35 cellular contexts compared by ENCODE assay signal in genomic region chr19:50962245-50962644, GRCh38. TPM values are rescaled to one million over a fixed set of nuclear protein-coding genes. Genes with fewer than 3 reads are reported as not detected.
"Had no signal": no experiment of that assay in that cellular context is flagged by ENCODE, and none has a peak within 500 bp of the region (broad histone marks: within the 10 kb centered on the region; RNA-seq: fewer than 3 reads in every experiment).

No MANE protein-coding gene starts in this region.

- H3K27me3 ChIP-seq: neural progenitor cell, ovary, right atrium auricular region, right lobe of liver, thyroid gland, upper lobe of left lung, vagina had no signal

- H3K4me3 ChIP-seq: left ventricle myocardium inferior, lung, neural progenitor cell, ovary, right atrium auricular region, right lobe of liver, smooth muscle cell, thyroid gland, transverse colon, upper lobe of left lung, vagina had no signal

- H3K27ac ChIP-seq: left ventricle myocardium inferior, neural progenitor cell, neutrophil, ovary, right atrium auricular region, right lobe of liver, thyroid gland, transverse colon, upper lobe of left lung, vagina had no signal

- ATAC-seq: natural killer cell; right lobe of liver; stimulated activated memory B cell treated with anti-CD40 and anti-IgM and Interleukin-4, amounts not matched to agents 10 μg/mL and 1 μg/mL and 100 μg/mL, for 72 hours; stimulated activated naive CD8-positive, alpha-beta T cell treated with anti-CD3 and anti-CD28 coated beads, Interleukin-15, amount 100 ng/mL, for 72 hours had no signal

- H3K36me3 ChIP-seq: left ventricle myocardium inferior, neural progenitor cell, neutrophil, ovary, right atrium auricular region, right lobe of liver, thyroid gland, transverse colon, upper lobe of left lung, vagina had no signal

- H3K9ac ChIP-seq: neural progenitor cell had no signal

- DNase-seq: islet precursor cell; left ventricle myocardium inferior; mesendoderm; naive B cell; natural killer cell; nephron progenitor cell; ovary; right lobe of liver; stimulated activated CD4-positive, alpha-beta T cell treated with anti-CD3 and anti-CD28 coated beads, Interleukin-1b, Interleukin-23, amount 100 ng/mL, for 48 hours; stimulated activated CD4-positive, alpha-beta T cell treated with anti-CD3 and anti-CD28 coated beads, Interleukin-2, amount 100 ng/mL, for 48 hours; stimulated activated CD4-positive, alpha-beta T cell treated with anti-CD3 and anti-CD28 coated beads, Interleukin-4, amount 100 ng/mL, for 4 hours; stimulated activated CD8-positive, alpha-beta memory T cell treated with anti-CD3 and anti-CD28 coated beads, Interleukin-4, amount 100 ng/mL, for 48 hours; stimulated activated naive CD4-positive, alpha-beta T cell treated with Interleukin-2 at 50 U/mL for 16 hours; stimulated activated naive CD8-positive, alpha-beta T cell treated with anti-CD3 and anti-CD28 coated beads, Interleukin-15, amount 100 ng/mL, for 72 hours; substantia nigra; thyroid gland; transverse colon; upper lobe of left lung had no signal

- H2AFZ ChIP-seq: neural progenitor cell had no signal

- H3K9me3 ChIP-seq: left ventricle myocardium inferior, neutrophil, ovary, right atrium auricular region, right lobe of liver, thyroid gland, transverse colon, upper lobe of left lung, vagina had no signal

- H3K4me2 ChIP-seq: neural progenitor cell, smooth muscle cell had no signal

- H3K4me1 ChIP-seq: left ventricle myocardium inferior, neural progenitor cell, right atrium auricular region, right lobe of liver, thyroid gland, transverse colon, upper lobe of left lung, vagina had no signal

RNA-seq across cellular contexts. Expression of gene KLK6, which starts 7.1 kb away (rescaled TPM):
- total RNA-seq: left ventricle myocardium inferior, lung, mononuclear cell, natural killer cell, omental fat pad, pulmonary artery endothelial cell, right atrium auricular region, right lobe of liver, skeletal muscle tissue, thyroid gland, transverse colon, upper lobe of left lung, urinary bladder had no signal
- polyA plus RNA-seq: lung, urinary bladder had no signal

RNA-seq across cellular contexts. Expression of gene KLK5, which starts 9.4 kb away (rescaled TPM):
- total RNA-seq: left ventricle myocardium inferior, mononuclear cell, natural killer cell, progenitor cell of endocrine pancreas, pulmonary artery endothelial cell, right lobe of liver, skeletal muscle tissue, temporal lobe, transverse colon, urinary bladder had no signal
- polyA plus RNA-seq: ovary, urinary bladder had no signal

RNA-seq across cellular contexts. Expression of gene KLK7, which starts 21.5 kb away (rescaled TPM):
- total RNA-seq: left ventricle myocardium inferior, mononuclear cell, natural killer cell, progenitor cell of endocrine pancreas, pulmonary artery endothelial cell, right lobe of liver, skeletal muscle tissue, smooth muscle cell, temporal lobe, transverse colon had no signal

RNA-seq across cellular contexts. Expression of gene KLK8, which starts 39.2 kb away (rescaled TPM):
- total RNA-seq: left ventricle myocardium inferior, lung, mononuclear cell, natural killer cell, progenitor cell of endocrine pancreas, pulmonary artery endothelial cell, renal cortical epithelial cell, right lobe of liver, skeletal muscle tissue, temporal lobe, transverse colon, upper lobe of left lung, urinary bladder had no signal
- polyA plus RNA-seq: smooth muscle cell, urinary bladder had no signal

RNA-seq across cellular contexts. Expression of gene KLK4, which starts 51.0 kb away (rescaled TPM):
- total RNA-seq: kidney epithelial cell, left ventricle myocardium inferior, lung, mesothelial cell of epicardium, natural killer cell, omental fat pad, progenitor cell of endocrine pancreas, pulmonary artery endothelial cell, renal cortical epithelial cell, right atrium auricular region, right lobe of liver, skeletal muscle tissue, smooth muscle cell, temporal lobe, upper lobe of left lung, urinary bladder, vagina had no signal
- polyA plus RNA-seq: ovary, urinary bladder had no signal
